In genomic region chr13:69547780-69548179, GRCh38 we compare ENCODE assay signal across 7 cellular contexts.
"Had no signal": no experiment of that assay in that cellular context is flagged by ENCODE, and none has a peak within 500 bp of the region (broad histone marks: within the 10 kb centered on the region; RNA-seq: fewer than 3 reads in every experiment).

No MANE protein-coding gene starts in this region.

- H3K9me3 Mint-ChIP-seq: GM23338 had no signal

- H3K36me3 ChIP-seq: HAP-1 had no signal

- H3K9me3 ChIP-seq: HAP-1 had no signal

- H2AFZ ChIP-seq: GM23338 had no signal

- H3K4me1 Mint-ChIP-seq: GM23338 had no signal

- H3K4me3 Mint-ChIP-seq: GM23338, HFFc6 had no signal

- H3K4me2 ChIP-seq: GM23338 had no signal

- H3K4me3 ChIP-seq: GM23338, HAP-1, K562 had no signal

- ATAC-seq: GM23338, HCT116, K562 had no signal

- H3K27ac Mint-ChIP-seq: GM23338, HFFc6 had no signal

- DNase-seq: H7, HFFc6, IMR-90 had no signal
